ENCODE assay signal across 23 cellular contexts in genomic region chr1:165050246-165050645, GRCh38.
A peak's percentile ranks its signal among the peaks of the same experiment; 100 is the strongest.
DNase-seq lines count a peak whose midpoint lies in the region; ATAC-seq, FAIRE-seq and TF ChIP-seq lines count a peak whose summit lies in the region.
"Had no signal": no experiment of that assay in that cellular context is flagged by ENCODE, and none has a peak within 500 bp of the region (broad histone marks: within the 10 kb centered on the region; RNA-seq: fewer than 3 reads in every experiment).

No MANE protein-coding gene starts in this region.

- H4K91ac ChIP-seq in neuronal stem cell (ENCODE audit: low read depth, low read length, poor library complexity): no peak overlapping the region

- H2AK5ac ChIP-seq in neuronal stem cell (ENCODE audit: low read depth, low read length): no peak overlapping the region

- no peak for ATAC-seq in CD8-positive, alpha-beta T cell
- ATAC-seq in HG03135 (IDR thresholded peaks at IDR 0.05; ENCODE audit: unreplicated experiment): no peak
- ATAC-seq: GM23338, HepG2, K562 had no signal

- no peak overlapping the region for H3K14ac ChIP-seq in neuronal stem cell (ENCODE audit: low read length)

- H3K23ac ChIP-seq in neuronal stem cell (ENCODE audit: low read depth, low read length, poor library complexity): no peak overlapping the region

- no peaks in the 10 kb centered on the region for H3K36me3 Mint-ChIP-seq in CD8-positive, alpha-beta T cell

- no peak overlapping the region for H3K27ac Mint-ChIP-seq in CD8-positive, alpha-beta T cell
- H3K27ac Mint-ChIP-seq: GM23338 had no signal

- DNase-seq in NCI-H748 (lab: John Stamatoyannopoulos, UW; ENCODE audit: unreplicated experiment) (peak; percentile 75), NCI-H748 treated with DMSO at 0.1 percent for 48 hours (lab: John Stamatoyannopoulos, UW) (no peak), LoVo (ENCODE audit: low spot score) (peak; percentile 23), bronchial epithelial cell (ENCODE audit: low read depth) (peak; percentile 13), neuronal stem cell (ENCODE audit: low spot score) (no peak), NCI-H1436 treated with DMSO at 0.1 percent for 48 hours (lab: John Stamatoyannopoulos, UW) (no peak)
- no peak for DNase-seq in CD8-positive, alpha-beta T cell
- DNase-seq: DMS79 treated with DMSO at 0.1 percent for 48 hours, NCI-H1092, NCI-H1436, NCI-H2029 treated with DMSO at 0.1 percent for 48 hours, NCI-H446 treated with DMSO at 0.1 percent for 48 hours, SIG-M5, SK-N-SH had no signal

- POLR2A ChIA-PET in CD8-positive, alpha-beta T cell (lab: Charles Lee): no interaction called here

- no peak overlapping the region for H4K8ac ChIP-seq in neuronal stem cell (ENCODE audit: low read depth, low read length)

- H3K4ac ChIP-seq in neuronal stem cell (ENCODE audit: low read length): no peak overlapping the region

- H3K36me3 ChIP-seq in bronchial epithelial cell (ENCODE audit: control insufficient read depth, insufficient read depth, low read length): no peaks in the 10 kb centered on the region
- H3K36me3 ChIP-seq in neuronal stem cell (replicated peaks in 1 of 2; ENCODE audit: control insufficient read depth in 2 of 2, insufficient read depth in 2 of 2, low read length in 2 of 2): no peaks in the 10 kb centered on the region
- no peaks in the 10 kb centered on the region for H3K36me3 ChIP-seq in CD8-positive, alpha-beta T cell (ENCODE audit: insufficient read depth, low read length)
- H3K36me3 ChIP-seq: HAP-1 had no signal

- no peak overlapping the region for H2BK12ac ChIP-seq in neuronal stem cell (ENCODE audit: low read length)

- no peak overlapping the region for H3K4me3 Mint-ChIP-seq in CD8-positive, alpha-beta T cell
- H3K4me3 Mint-ChIP-seq: GM23338 had no signal

- no peak overlapping the region for H2BK5ac ChIP-seq in neuronal stem cell (ENCODE audit: low read length)

- H2BK15ac ChIP-seq in neuronal stem cell (ENCODE audit: low read length): no peak overlapping the region

- intact Hi-C loops in CD8-positive, alpha-beta T cell (cut with DNase I, micrococcal nuclease): no loop called here

- CTCF ChIA-PET in CD8-positive, alpha-beta T cell (lab: Charles Lee): no interaction called here

- H3K27me3 ChIP-seq in bronchial epithelial cell (ENCODE audit: control insufficient read depth, insufficient read depth, low read length) (no peaks in the 10 kb centered on the region), neuronal stem cell (ENCODE audit: control insufficient read depth in 3 of 3, insufficient read depth in 3 of 3, low read depth in 1 of 3, low read length in 3 of 3) (no peaks in the 10 kb centered on the region)
- no peaks in the 10 kb centered on the region for H3K27me3 ChIP-seq in CD8-positive, alpha-beta T cell (ENCODE audit: insufficient read depth, low read length)

- no peaks in the 10 kb centered on the region for H3K9me3 ChIP-seq in neuronal stem cell (replicated peaks in 1 of 2; ENCODE audit: control insufficient read depth in 2 of 2, insufficient read depth in 1 of 2, low read depth in 1 of 2, low read length in 2 of 2)
- H3K9me3 ChIP-seq in CD8-positive, alpha-beta T cell (ENCODE audit: low read length): no peaks in the 10 kb centered on the region
- H3K9me3 ChIP-seq: HAP-1, SK-N-SH had no signal

- H3K9ac ChIP-seq in neuronal stem cell (ENCODE audit: low read depth, low read length, poor library complexity): no peak overlapping the region
- H3K9ac ChIP-seq: SK-N-SH had no signal

- no peak overlapping the region for H3K4me3 ChIP-seq in bronchial epithelial cell (ENCODE audit: low read depth, low read length)
- no peak overlapping the region for H3K4me3 ChIP-seq in neuronal stem cell (ENCODE audit: low read length in 2 of 2)
- no peak overlapping the region for H3K4me3 ChIP-seq in CD8-positive, alpha-beta T cell (ENCODE audit: low read depth, low read length)
- H3K4me3 ChIP-seq: GM23338, HAP-1, K562 had no signal

- no peak overlapping the region for H2BK120ac ChIP-seq in neuronal stem cell (ENCODE audit: low read depth, low read length)

- H3K27ac ChIP-seq in neuronal stem cell (replicated peaks; ENCODE audit: low read length): no peak overlapping the region
- H3K27ac ChIP-seq in CD8-positive, alpha-beta T cell (ENCODE audit: low read depth, low read length): no peak overlapping the region
- H3K27ac ChIP-seq: C4-2B, HL-60 had no signal

- no peaks in the 10 kb centered on the region for H3K9me3 Mint-ChIP-seq in CD8-positive, alpha-beta T cell
- H3K9me3 Mint-ChIP-seq: GM23338 had no signal

- no peak overlapping the region for H2AFZ ChIP-seq in neuronal stem cell (ENCODE audit: low read length)
- H2AFZ ChIP-seq: GM23338 had no signal

- H3K4me2 ChIP-seq in neuronal stem cell (ENCODE audit: insufficient read depth, low read length, poor library complexity, severe bottlenecking): no peak overlapping the region
- H3K4me2 ChIP-seq: GM23338, SK-N-SH had no signal

- H3K18ac ChIP-seq in neuronal stem cell (ENCODE audit: low read length): peak overlapping the region; percentile 41

- no peaks in the 10 kb centered on the region for H3K79me1 ChIP-seq in neuronal stem cell (ENCODE audit: low read depth, low read length)

- no CpG with 5 or more reads among the region's 5 CpGs for WGBS in neuronal stem cell (ENCODE audit: extremely low coverage in 2 of 2, insufficient read length in 2 of 2, insufficient replicate concordance in 1 of 2), 2 donors

- H3K4me1 Mint-ChIP-seq in CD8-positive, alpha-beta T cell (ENCODE audit: low read depth): no peaks in the 10 kb centered on the region

- no peaks in the 10 kb centered on the region for H3K27me3 Mint-ChIP-seq in CD8-positive, alpha-beta T cell (ENCODE audit: low read depth)

- peaks cover 16 to 17% of the 10 kb centered on the region in 2 donors for H3K4me1 ChIP-seq in neuronal stem cell (ENCODE audit: control insufficient read depth in 2 of 2, insufficient read depth in 1 of 2, low read depth in 1 of 2, low read length in 2 of 2)
- no peaks in the 10 kb centered on the region for H3K4me1 ChIP-seq in CD8-positive, alpha-beta T cell (ENCODE audit: insufficient read depth, low read length)

- no peak for FAIRE-seq in bronchial epithelial cell (lab: Jason Lieb, UNC)
- FAIRE-seq: A204.1, D721Med, HepG2, K562 had no signal

- no peak for TF ChIP-seq CTCF in bronchial epithelial cell (IDR thresholded peaks at IDR 0.05; ENCODE audit: insufficient read depth, low read length, severe bottlenecking)
- no peak for TF ChIP-seq CTCF in CD8-positive, alpha-beta T cell (IDR thresholded peaks at IDR 0.05)

Comparison
In these comparisons a context has a peak if more than half of its experiments do, and no peak if none do; other contexts are left out.
1. DNase-seq: peak in NCI-H748 (single experiment), LoVo (single experiment) and bronchial epithelial cell (single experiment); none in NCI-H748 treated with DMSO at 0.1 percent for 48 hours (single experiment), neuronal stem cell (single experiment), NCI-H1436 treated with DMSO at 0.1 percent for 48 hours (single experiment) and CD8-positive, alpha-beta T cell (0 of 7).